15 cellular contexts compared by ENCODE assay signal in genomic region chr15:78206326-78207109, GRCh38. TPM values are rescaled to one million over a fixed set of nuclear protein-coding genes. Genes with fewer than 3 reads are reported as not detected.
DNase-seq lines count a peak whose midpoint lies in the region; ATAC-seq and TF ChIP-seq lines count a peak whose summit lies in the region.
"Had no signal": no experiment of that assay in that cellular context is flagged by ENCODE, and none has a peak within 500 bp of the region (broad histone marks: within the 10 kb centered on the region; RNA-seq: fewer than 3 reads in every experiment).

No MANE protein-coding gene starts in this region.

- DNase-seq in AG08395 (ENCODE audit: low spot score) (peak; percentile 43), HS-27A (ENCODE audit: low read depth) (peak; percentile 59), choroid plexus epithelial cell (ENCODE audit: low read depth) (peak; percentile 23), neural crest cell (ENCODE audit: low read depth, low spot score) (no peak), NCI-H2171 (lab: John Stamatoyannopoulos, UW) (no peak), BE2C (no peak)
- DNase-seq: activated CD4-positive, alpha-beta T cell treated with anti-CD3 and anti-CD28 coated beads, Interleukin-2, amount 50 U/mL, for 48 hours; amniotic stem cell; KG1; kidney glomerular epithelial cell; NCI-H345 had no signal

- no peaks in the 10 kb centered on the region for H3K27me3 Mint-ChIP-seq in neural crest cell (ENCODE audit: low read depth)

- H3K27me3 ChIP-seq in BE2C = no peaks in the 10 kb centered on the region
- H3K27me3 ChIP-seq: SJSA1 had no signal

- H3K4me3 ChIP-seq in choroid plexus epithelial cell (ENCODE audit: low read depth, low read length) (no peak overlapping the region), BE2C (ENCODE audit: low read depth, low read length) (no peak overlapping the region)
- H3K4me3 ChIP-seq: SJSA1 had no signal

- no peaks in the 10 kb centered on the region for H3K36me3 ChIP-seq in BE2C
- H3K36me3 ChIP-seq: SJSA1 had no signal

- TF ChIP-seq CTCF in choroid plexus epithelial cell (conservative IDR thresholded peaks at IDR 0.05; ENCODE audit: low read depth, low read length) = no peak
- TF ChIP-seq CTCF in neural crest cell (conservative IDR thresholded peaks at IDR 0.05) = no peak
- no peak for TF ChIP-seq CTCF in BE2C (IDR thresholded peaks at IDR 0.05; ENCODE audit: low read depth, low read length)

- H3K9me3 ChIP-seq in BE2C = no peaks in the 10 kb centered on the region
- H3K9me3 ChIP-seq: SJSA1 had no signal

- H3K9me3 Mint-ChIP-seq in neural crest cell = no peaks in the 10 kb centered on the region

- H3K4me3 Mint-ChIP-seq in neural crest cell = no peak overlapping the region

- no peaks in the 10 kb centered on the region for H3K36me3 Mint-ChIP-seq in neural crest cell (ENCODE audit: low read depth)

- peaks cover 69% of the 10 kb centered on the region for H3K4me1 Mint-ChIP-seq in neural crest cell

- H3K4me1 ChIP-seq in BE2C = peaks cover 13% of the 10 kb centered on the region

- H3K27ac Mint-ChIP-seq in neural crest cell (ENCODE audit: unreplicated experiment) = peak overlapping the region; percentile 78

- ATAC-seq in GM18505 (IDR thresholded peaks at IDR 0.05; ENCODE audit: unreplicated experiment) = no peak
- no peak for ATAC-seq in GM21390 (IDR thresholded peaks at IDR 0.05; ENCODE audit: unreplicated experiment)

- TF ChIP-seq POLR2A in GM18505 (IDR thresholded peaks at IDR 0.05; ENCODE audit: borderline replicate concordance, extremely low read depth, insufficient read depth, insufficient read length) = no peak

RNA-seq across cellular contexts. Expression of gene ACSBG1, which starts 27.8 kb away (rescaled TPM):
- total RNA-seq in neural crest cell = 4.9 and 5.5 TPM in 2 replicates
- polyA plus RNA-seq in BE2C (2012; ENCODE audit: insufficient read depth, insufficient read length, low read depth) = 0.45 TPM
- total RNA-seq: progenitor cell of endocrine pancreas, SJSA1 had no signal

RNA-seq across cellular contexts. Expression of gene IDH3A, which starts 57.4 kb away (rescaled TPM):
- 41.5 and 47.9 TPM in 2 replicates for total RNA-seq in neural crest cell
- polyA plus RNA-seq in BE2C (2012; ENCODE audit: insufficient read depth, insufficient read length, low read depth) = 113 TPM

RNA-seq across cellular contexts. Expression of gene DNAJA4, which starts 57.8 kb away (rescaled TPM):
- total RNA-seq in neural crest cell = not detected in 2 replicates
- polyA plus RNA-seq in BE2C (2012; ENCODE audit: insufficient read depth, insufficient read length, low read depth) = 5.6 TPM

Comparison
In these comparisons a context has a peak if more than half of its experiments do, and no peak if none do; other contexts are left out.
1. DNase-seq: peak in AG08395 (single experiment), HS-27A (single experiment) and choroid plexus epithelial cell (single experiment); none in neural crest cell (single experiment), NCI-H2171 (single experiment) and BE2C (single experiment).